In the genomic region with DNA sequence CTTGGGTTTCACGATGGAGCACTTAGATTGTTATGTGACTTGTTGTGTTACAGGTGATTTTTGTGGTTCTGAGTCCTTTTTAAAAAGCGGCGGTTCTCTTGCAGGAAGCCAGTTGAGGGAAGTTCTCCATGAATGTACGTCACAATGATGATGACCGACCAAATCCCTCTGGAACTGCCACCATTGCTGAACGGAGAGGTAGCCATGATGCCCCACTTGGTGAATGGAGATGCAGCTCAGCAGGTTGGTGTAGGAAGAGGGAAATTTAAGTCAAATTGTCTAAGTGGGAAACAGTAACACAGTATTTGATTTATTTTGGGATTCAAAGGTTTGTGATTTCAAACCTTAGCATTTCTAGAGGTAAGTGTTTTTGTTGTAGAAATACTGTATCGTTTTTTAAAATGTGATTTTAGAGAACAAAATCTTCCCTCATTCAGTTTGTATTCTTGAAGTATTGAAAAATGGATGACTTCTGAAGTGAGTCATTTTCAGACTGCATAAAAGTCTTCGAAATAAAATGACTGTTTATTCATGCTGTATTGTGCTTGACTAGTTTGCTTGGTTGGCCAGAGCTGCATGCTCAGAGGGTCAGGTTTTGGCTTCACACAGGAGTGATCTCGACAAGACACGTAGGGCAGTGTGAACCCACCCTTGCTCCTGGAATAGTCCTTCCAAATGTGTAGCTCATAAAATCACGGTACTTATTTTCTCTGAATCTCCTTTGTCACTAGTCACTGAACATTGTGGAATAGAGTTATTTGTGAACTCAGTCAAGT, we compare ENCODE assay signal across 15 cellular contexts.
"Had no signal": no experiment of that assay in that cellular context is flagged by ENCODE, and none has a peak within 500 bp of the region (broad histone marks: within the 10 kb centered on the region; RNA-seq: fewer than 3 reads in every experiment).

No MANE protein-coding gene starts in this region.

- H3K4me3 Mint-ChIP-seq: activated naive CD8-positive, alpha-beta T cell treated with anti-CD3 and anti-CD28 coated beads, Interleukin-2, amount 50 U/mL, for 24 hours; activated T-helper 1 cell treated with anti-CD3 and anti-CD28 coated beads, Interleukin-12 subunit alpha, Interleukin-12 subunit beta, Interleukin-2, Interleukin-4 antibody, amounts not matched to agents 30 ng/mL and 10 ng/mL and 1 ng/mL, durations not matched to agents 14 hours and 24 hours and 36 hours; memory B cell; nephron progenitor cell; stimulated activated effector memory CD8-positive, alpha-beta T cell treated with anti-CD3 and anti-CD28 coated beads, Interleukin-12 subunit alpha, Interleukin-12 subunit beta, amount 100 ng/mL, for 72 hours had no signal

- H3K9me3 Mint-ChIP-seq: activated naive CD8-positive, alpha-beta T cell treated with anti-CD3 and anti-CD28 coated beads, Interleukin-2, amount 50 U/mL, for 24 hours; activated T-helper 1 cell treated with anti-CD3 and anti-CD28 coated beads, Interleukin-12 subunit alpha, Interleukin-12 subunit beta, Interleukin-2, Interleukin-4 antibody, amounts not matched to agents 30 ng/mL and 10 ng/mL and 1 ng/mL, durations not matched to agents 14 hours and 24 hours and 36 hours; memory B cell; nephron progenitor cell; stimulated activated effector memory CD8-positive, alpha-beta T cell treated with anti-CD3 and anti-CD28 coated beads, Interleukin-12 subunit alpha, Interleukin-12 subunit beta, amount 100 ng/mL, for 72 hours had no signal

- H3K27me3 ChIP-seq: ascending aorta, ovary had no signal

- H3K9me3 ChIP-seq: ascending aorta, left ventricle myocardium inferior, ovary, thoracic aorta had no signal

- H3K27ac ChIP-seq: left ventricle myocardium inferior, ovary, thoracic aorta had no signal

- H3K27ac Mint-ChIP-seq: activated naive CD8-positive, alpha-beta T cell treated with anti-CD3 and anti-CD28 coated beads, Interleukin-2, amount 50 U/mL, for 24 hours; activated T-helper 1 cell treated with anti-CD3 and anti-CD28 coated beads, Interleukin-12 subunit alpha, Interleukin-12 subunit beta, Interleukin-2, Interleukin-4 antibody, amounts not matched to agents 30 ng/mL and 10 ng/mL and 1 ng/mL, durations not matched to agents 14 hours and 24 hours and 36 hours; memory B cell; nephron progenitor cell; stimulated activated effector memory CD8-positive, alpha-beta T cell treated with anti-CD3 and anti-CD28 coated beads, Interleukin-12 subunit alpha, Interleukin-12 subunit beta, amount 100 ng/mL, for 72 hours had no signal

- ATAC-seq: activated CD4-positive, CD25-positive, alpha-beta regulatory T cell treated with anti-CD3 and anti-CD28 coated beads, Interleukin-2, amount 50 U/mL, for 24 hours; activated naive CD8-positive, alpha-beta T cell treated with anti-CD3 and anti-CD28 coated beads, Interleukin-2, amount 50 U/mL, for 24 hours; stimulated activated effector memory CD8-positive, alpha-beta T cell treated with anti-CD3 and anti-CD28 coated beads, Interleukin-12 subunit alpha, Interleukin-12 subunit beta, amount 100 ng/mL, for 72 hours had no signal

- DNase-seq: activated CD4-positive, alpha-beta T cell treated with anti-CD3 and anti-CD28 coated beads, Interleukin-2, amount 50 U/mL, for 1 hour; activated naive CD4-positive, alpha-beta T cell treated with Interleukin-2 at 50 U/mL for 16 hours; activated naive CD8-positive, alpha-beta T cell treated with anti-CD3 and anti-CD28 coated beads, Interleukin-2, amount 50 U/mL, for 24 hours; islet precursor cell; left ventricle myocardium inferior; nephron progenitor cell; ovary; stimulated activated CD4-positive, alpha-beta T cell treated with anti-CD3 and anti-CD28 coated beads, Interleukin-12 subunit alpha, Interleukin-12 subunit beta, amount 100 ng/mL, for 4 hours; stimulated activated CD4-positive, alpha-beta T cell treated with anti-CD3 and anti-CD28 coated beads, Interleukin-2, amount 100 ng/mL, for 24 hours had no signal
